Comparison of ENCODE assay signal across 17 cellular contexts in genomic region chr2:25697559-25698341, GRCh38. TPM values are rescaled to one million over a fixed set of nuclear protein-coding genes. Genes with fewer than 3 reads are reported as not detected.
DNase-seq lines count a peak whose midpoint lies in the region; ATAC-seq, FAIRE-seq and TF ChIP-seq lines count a peak whose summit lies in the region.
"Had no signal": no experiment of that assay in that cellular context is flagged by ENCODE, and none has a peak within 500 bp of the region (broad histone marks: within the 10 kb centered on the region; RNA-seq: fewer than 3 reads in every experiment).

No MANE protein-coding gene starts in this region.

- no peak for FAIRE-seq in HepG2 (lab: Jason Lieb, UNC)
- FAIRE-seq: bronchial epithelial cell, GM12892 had no signal

- TF ChIP-seq EP300 in HepG2 (IDR thresholded peaks at IDR 0.05; ENCODE audit: low read depth in 2 of 2, low read length in 2 of 2) (no peak), HepG2 (CRISPR knock-in tag; IDR thresholded peaks at IDR 0.05; ENCODE audit: borderline replicate concordance) (no peak)

- no peak overlapping the region for H3K4me3 Mint-ChIP-seq in immature natural killer cell
- H3K4me3 Mint-ChIP-seq: memory B cell; stimulated activated memory B cell treated with anti-CD40 and anti-IgM and Interleukin-4, amounts not matched to agents 10 μg/mL and 1 μg/mL and 100 μg/mL, for 72 hours had no signal

- H3K36me3 ChIP-seq in HepG2 (replicated peaks in 1 of 2; ENCODE audit: control insufficient read depth in 1 of 2, insufficient read depth in 2 of 2, low read length in 2 of 2) (no peaks in the 10 kb centered on the region), right lobe of liver (no peaks in the 10 kb centered on the region)

- TF ChIP-seq RAD21 in HepG2 (CRISPR knock-in tag; IDR thresholded peaks at IDR 0.05) = no peak

- CTCF ChIA-PET in HepG2 (lab: Yijun Ruan, JAX; ENCODE audit: low intra/inter-chr PET ratio, low total read pairs) = no interaction called here

- H3K4me2 ChIP-seq in HepG2 (ENCODE audit: low read depth, low read length) = peak overlapping the region; percentile 81

- H3K27ac ChIP-seq in HepG2 (ENCODE audit: extremely low read length, insufficient read depth, low read length) (no peak overlapping the region), right lobe of liver (no peak overlapping the region), coronary artery (no peak overlapping the region)
- H3K27ac ChIP-seq: epithelial cell of prostate had no signal

- no peak for TF ChIP-seq POLR2A in HepG2 (IDR thresholded peaks at IDR 0.05; ENCODE audit: insufficient read depth in 1 of 2, low read depth in 2 of 2, low read length in 2 of 2)
- TF ChIP-seq POLR2A in right lobe of liver (IDR thresholded peaks at IDR 0.05) = no peak

- 14% methylated on average over 17 of the region's 17 CpGs for WGBS in HepG2 (ENCODE audit: low lambda C conversion rate)
- 61% methylated on average over 16 of the region's 17 CpGs for WGBS in right lobe of liver (ENCODE audit: insufficient coverage, low coverage, low lambda C conversion rate, missing lambda C conversion rate)

- H3K9me3 ChIP-seq in HepG2 (ENCODE audit: low read length) (no peaks in the 10 kb centered on the region), right lobe of liver (no peaks in the 10 kb centered on the region)

- no peak overlapping the region for H3K9ac ChIP-seq in HepG2 (ENCODE audit: insufficient read depth, low read depth, low read length)

- intact Hi-C loops in HepG2 (cut with micrococcal nuclease; ENCODE audit: unreplicated experiment) = no loop called here
- intact Hi-C loops in right lobe of liver (cut with DNase I) = no loop called here

- no peaks in the 10 kb centered on the region for H3K79me2 ChIP-seq in HepG2 (ENCODE audit: insufficient read depth, low read length)

- H3K27me3 ChIP-seq in HepG2 (ENCODE audit: control insufficient read depth in 1 of 2, insufficient read depth in 2 of 2, low read length in 2 of 2) (peaks cover 3 to 34% of the 10 kb centered on the region in 2 experiments; a peak in 3 of 5 replicates), right lobe of liver (no peaks in the 10 kb centered on the region)

- H3K27ac Mint-ChIP-seq in immature natural killer cell = no peak overlapping the region
- H3K27ac Mint-ChIP-seq: activated T-helper 2 cell treated with anti-CD3 and anti-CD28 coated beads, Interferon-gamma antibody, Interleukin-2, Interleukin-4, amounts not matched to agents 10 μg/mL and 5 μg/mL and 100 μg/mL, durations not matched to agents 14 hours and 24 hours and 36 hours; memory B cell; stimulated activated memory B cell treated with anti-CD40 and anti-IgM and Interleukin-4, amounts not matched to agents 10 μg/mL and 1 μg/mL and 100 μg/mL, for 72 hours had no signal

- ATAC-seq in HepG2 (peak; percentile 84), right lobe of liver (no peak)
- ATAC-seq: stimulated activated memory B cell treated with anti-CD40 and anti-IgM and Interleukin-4, amounts not matched to agents 10 μg/mL and 1 μg/mL and 100 μg/mL, for 72 hours had no signal

- peak overlapping the region; percentile 38 for H2AFZ ChIP-seq in HepG2 (ENCODE audit: low read length)

- DNase-seq in HepG2 (ENCODE audit: low spot score) (no peak), right lobe of liver (no peak), SK-N-DZ (ENCODE audit: low spot score) (peak; percentile 18), iris pigment epithelial cell (ENCODE audit: low read depth) (peak; percentile 14), coronary artery (ENCODE audit: low spot score) (no peak), NCI-H2029 (lab: John Stamatoyannopoulos, UW) (no peak), immature natural killer cell (no peak)
- no peak for DNase-seq in activated CD4-positive, CD25-positive, alpha-beta regulatory T cell (lab: John Stamatoyannopoulos, UW)
- DNase-seq: DMS53; posterior cingulate gyrus; stimulated activated CD4-positive, alpha-beta T cell treated with anti-CD3 and anti-CD28 coated beads, Interleukin-2, amount 100 ng/mL, for 24 hours had no signal

- no peaks in the 10 kb centered on the region for H3K4me1 Mint-ChIP-seq in immature natural killer cell
- H3K4me1 Mint-ChIP-seq: stimulated activated memory B cell treated with anti-CD40 and anti-IgM and Interleukin-4, amounts not matched to agents 10 μg/mL and 1 μg/mL and 100 μg/mL, for 72 hours had no signal

- H3K4me3 ChIP-seq in HepG2 (replicated peaks in 1 of 3; ENCODE audit: insufficient read depth in 1 of 3, low read depth in 2 of 3, low read length in 3 of 3) = peak overlapping the region; percentile 12 to 58 (median 37); a peak in 5 of 6 replicates
- H3K4me3 ChIP-seq in right lobe of liver = no peak overlapping the region
- no peak overlapping the region for H3K4me3 ChIP-seq in coronary artery

- H3K4me1 ChIP-seq in HepG2 (ENCODE audit: insufficient read depth, low read length) (peaks cover 30% of the 10 kb centered on the region), right lobe of liver (no peaks in the 10 kb centered on the region)

- no peaks in the 10 kb centered on the region for H3K9me3 Mint-ChIP-seq in immature natural killer cell
- H3K9me3 Mint-ChIP-seq: activated T-helper 2 cell treated with anti-CD3 and anti-CD28 coated beads, Interferon-gamma antibody, Interleukin-2, Interleukin-4, amounts not matched to agents 10 μg/mL and 5 μg/mL and 100 μg/mL, durations not matched to agents 14 hours and 24 hours and 36 hours; memory B cell; stimulated activated memory B cell treated with anti-CD40 and anti-IgM and Interleukin-4, amounts not matched to agents 10 μg/mL and 1 μg/mL and 100 μg/mL, for 72 hours had no signal

- no peaks in the 10 kb centered on the region for H3K36me3 Mint-ChIP-seq in immature natural killer cell
- H3K36me3 Mint-ChIP-seq: memory B cell; stimulated activated memory B cell treated with anti-CD40 and anti-IgM and Interleukin-4, amounts not matched to agents 10 μg/mL and 1 μg/mL and 100 μg/mL, for 72 hours had no signal

- no TSS peak for BruUV-seq in HepG2 (replicated peaks; lab: Mats Ljungman, UMichigan)

- no peak; the same call in 1 of the 2 replicates for TF ChIP-seq CTCF in HepG2 (CRISPR knock-in tag; IDR thresholded peaks at IDR 0.05)
- TF ChIP-seq CTCF in right lobe of liver (IDR thresholded peaks at IDR 0.05) = no peak
- no peak for TF ChIP-seq CTCF in coronary artery (IDR thresholded peaks at IDR 0.05)

- peaks cover 0 to 2% (median 2%) of the 10 kb centered on the region in 3 donors for H3K27me3 Mint-ChIP-seq in immature natural killer cell (ENCODE audit: low read depth in 3 of 3)
- H3K27me3 Mint-ChIP-seq: memory B cell; stimulated activated memory B cell treated with anti-CD40 and anti-IgM and Interleukin-4, amounts not matched to agents 10 μg/mL and 1 μg/mL and 100 μg/mL, for 72 hours had no signal

- no peaks in the 10 kb centered on the region for H4K20me1 ChIP-seq in HepG2 (ENCODE audit: insufficient read depth, low read length)

- POLR2A ChIA-PET in HepG2 (lab: Yijun Ruan, JAX) = interaction anchor here (1.6 kb wide), 1 partner anchor 12 kb away, joined by 3 read pairs; no protein-coding TSS in a partner anchor

- in situ Hi-C loops in HepG2 (cut with HindIII; ENCODE audit: extremely low pct_ligation_motif_present, low pct_unique_long_range_greater_than_20kb) = no loop called here

TF ChIP-seq in HepG2, 621 proteins besides CTCF, POLR2A, EP300 and RAD21 (continues in another document):
- TF ChIP-seq ZNF432 (CRISPR knock-in tag; IDR thresholded peaks at IDR 0.05; ENCODE audit: borderline replicate concordance) (0 out of 2 replicates have a peak, but pooled peaks have one; percentile 34), ZNF446 (CRISPR knock-in tag; IDR thresholded peaks at IDR 0.05) (no peak), NFE2L2 (IDR thresholded peaks at IDR 0.05; ENCODE audit: low read length) (no peak), ZKSCAN5 (CRISPR knock-in tag; IDR thresholded peaks at IDR 0.05) (no peak), GABPA (IDR thresholded peaks at IDR 0.05; ENCODE audit: low read depth, low read length) (no peak), GABPA (CRISPR knock-in tag; IDR thresholded peaks at IDR 0.05; ENCODE audit: low read depth) (no peak), EEA1 (CRISPR knock-in tag; IDR thresholded peaks at IDR 0.05; ENCODE audit: borderline replicate concordance) (no peak), ZNF333 (CRISPR knock-in tag; IDR thresholded peaks at IDR 0.05; ENCODE audit: borderline replicate concordance) (no peak), HNRNPLL (IDR thresholded peaks at IDR 0.05; ENCODE audit: low read depth, low read length, poor library complexity, severe bottlenecking) (no peak), ZNF205 (CRISPR knock-in tag; IDR thresholded peaks at IDR 0.05) (no peak), ZNF317 (CRISPR knock-in tag; IDR thresholded peaks at IDR 0.05) (no peak)

RNA-seq across cellular contexts. Expression of gene DTNB, which starts 24.4 kb away (rescaled TPM):
- 13.7 and 14.4 TPM in 2 replicates for total RNA-seq in HepG2 (2016; rRNA removed; fragmentation: Illumina TruSeq; extraction: Trizol)
- 28.9 and 34.5 TPM in 2 replicates for total RNA-seq in HepG2 (2016; cell fraction: cytosol; rRNA removed; fragmentation: Illumina TruSeq; extraction: Trizol; ENCODE audit: low read depth)
- total RNA-seq in HepG2 (2016; cell fraction: insoluble cytoplasmic fraction; rRNA removed; fragmentation: Illumina TruSeq; extraction: Trizol) = 13.7 and 14.4 TPM in 2 replicates
- total RNA-seq in HepG2 (2016; cell fraction: membrane; rRNA removed; fragmentation: Illumina TruSeq; extraction: Trizol) = 30.4 and 34.2 TPM in 2 replicates
- 19.0 and 20.2 TPM in 2 replicates for total RNA-seq in HepG2 (2016; cell fraction: nucleus; rRNA removed; fragmentation: Illumina TruSeq; extraction: Trizol)
- polyA plus RNA-seq in HepG2 (2011; rRNA removed) = 21.7 and 23.9 TPM in 2 replicates
- polyA plus RNA-seq in HepG2 (2011; cell fraction: cytosol; rRNA removed) = 10.9 and 12.5 TPM in 2 replicates
- 20.1 and 22.6 TPM in 2 replicates for polyA plus RNA-seq in HepG2 (2011; cell fraction: nucleus; rRNA removed)
- polyA plus RNA-seq in HepG2 (2012) = 9.6 and 10.4 TPM in 2 replicates
- polyA plus RNA-seq in HepG2 (2016; cell fraction: cytosol; fragmentation: Illumina TruSeq; extraction: Trizol; ENCODE audit: low read depth) = 26.8 and 31.6 TPM in 2 replicates
- 13.2 and 14.8 TPM in 2 replicates for polyA plus RNA-seq in HepG2 (2016; cell fraction: insoluble cytoplasmic fraction; fragmentation: Illumina TruSeq; extraction: Trizol; ENCODE audit: low read depth)
- polyA plus RNA-seq in HepG2 (2016; cell fraction: membrane; fragmentation: Illumina TruSeq; extraction: Trizol; ENCODE audit: low read depth) = 33.3 and 36.1 TPM in 2 replicates
- 18.4 and 20.4 TPM in 2 replicates for polyA plus RNA-seq in HepG2 (2016; cell fraction: nucleus; fragmentation: Illumina TruSeq; extraction: Trizol; ENCODE audit: insufficient read depth, low read depth)
- 26.2 and 31.7 TPM in 2 replicates for polyA minus RNA-seq in HepG2 (2011; rRNA and poly(A)+ RNA removed; ENCODE audit: low replicate concordance)
- 10.5 and 13.8 TPM in 2 replicates for polyA minus RNA-seq in HepG2 (2011; cell fraction: cytosol; rRNA and poly(A)+ RNA removed)
- polyA minus RNA-seq in HepG2 (2011; cell fraction: nucleus; rRNA and poly(A)+ RNA removed) = 41.6 and 48.1 TPM in 2 replicates
- 10 to 100 TPM in 1 of 6 experiments, 1 to 10 TPM in 5; 7.0 to 10.3 (median 8.8) TPM for total RNA-seq in right lobe of liver
- 12.9 and 13.8 TPM in 2 replicates for polyA plus RNA-seq in SK-N-DZ (2014; cell fraction: cytosol; rRNA removed)
- polyA plus RNA-seq in SK-N-DZ (2014; cell fraction: nucleus; rRNA removed) = 13.7 and 15.6 TPM in 2 replicates
- 10 to 100 TPM in 2 of 3 donors, 1 to 10 TPM in 1; 9.1 to 15.7 (median 11.1) TPM for polyA plus RNA-seq in immature natural killer cell

Comparison
In these comparisons a context has a peak if more than half of its experiments do, and no peak if none do; other contexts are left out.
1. H3K4me3 ChIP-seq: peak in HepG2 (3 of 3); none in right lobe of liver (0 of 3) and coronary artery (single experiment).
2. DNase-seq: peak in SK-N-DZ (single experiment) and iris pigment epithelial cell (single experiment); none in HepG2 (single experiment), right lobe of liver (0 of 3), coronary artery (single experiment), NCI-H2029 (single experiment), activated CD4-positive, CD25-positive, alpha-beta regulatory T cell (0 of 4) and immature natural killer cell (0 of 3).